Comparison of ENCODE assay signal across 1 cellular context in the genomic region with DNA sequence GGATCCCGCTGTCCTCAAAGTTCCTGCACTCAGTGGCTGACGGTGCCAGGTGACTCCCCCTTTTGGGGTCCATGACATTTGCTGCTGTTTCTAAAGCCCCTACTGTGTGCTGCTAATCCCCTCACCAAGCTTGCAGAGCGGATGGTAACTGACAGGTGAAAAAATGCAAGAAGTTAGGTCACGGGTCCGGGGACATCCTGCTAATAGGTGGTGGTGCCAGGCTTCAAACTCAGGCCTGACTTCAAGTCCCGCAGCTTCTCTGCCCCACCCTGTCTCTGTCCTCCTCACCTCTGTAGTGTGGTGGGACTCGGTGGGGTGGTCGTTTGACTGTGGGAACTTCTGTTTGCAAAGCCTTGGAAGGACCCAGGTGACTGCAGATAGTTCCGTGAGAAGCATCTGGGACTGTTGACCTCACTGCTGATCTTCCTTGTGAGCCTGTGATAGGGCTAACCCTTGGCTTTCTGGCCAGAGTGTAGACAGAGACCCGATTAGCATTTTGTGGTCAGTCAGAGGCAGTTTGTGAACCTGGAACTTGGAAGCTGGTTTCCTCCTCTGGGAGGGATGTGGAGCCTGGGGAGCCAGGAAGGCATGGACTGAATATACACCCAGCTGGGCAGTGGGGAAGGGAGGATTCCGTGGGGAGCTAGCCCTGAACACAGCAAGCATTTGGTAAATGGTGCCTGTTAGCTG.
TF ChIP-seq lines count a peak whose summit lies in the region.

No MANE protein-coding gene starts in this region.

TF ChIP-seq in HepG2, 621 proteins besides CTCF, POLR2A, EP300 and RAD21 (continued from another document):
- TF ChIP-seq ZBTB7B (CRISPR knock-in tag; IDR thresholded peaks at IDR 0.05), result 0 out of 2 replicates have a peak, but pooled peaks have one; percentile 22
- TF ChIP-seq, protein P1, sequence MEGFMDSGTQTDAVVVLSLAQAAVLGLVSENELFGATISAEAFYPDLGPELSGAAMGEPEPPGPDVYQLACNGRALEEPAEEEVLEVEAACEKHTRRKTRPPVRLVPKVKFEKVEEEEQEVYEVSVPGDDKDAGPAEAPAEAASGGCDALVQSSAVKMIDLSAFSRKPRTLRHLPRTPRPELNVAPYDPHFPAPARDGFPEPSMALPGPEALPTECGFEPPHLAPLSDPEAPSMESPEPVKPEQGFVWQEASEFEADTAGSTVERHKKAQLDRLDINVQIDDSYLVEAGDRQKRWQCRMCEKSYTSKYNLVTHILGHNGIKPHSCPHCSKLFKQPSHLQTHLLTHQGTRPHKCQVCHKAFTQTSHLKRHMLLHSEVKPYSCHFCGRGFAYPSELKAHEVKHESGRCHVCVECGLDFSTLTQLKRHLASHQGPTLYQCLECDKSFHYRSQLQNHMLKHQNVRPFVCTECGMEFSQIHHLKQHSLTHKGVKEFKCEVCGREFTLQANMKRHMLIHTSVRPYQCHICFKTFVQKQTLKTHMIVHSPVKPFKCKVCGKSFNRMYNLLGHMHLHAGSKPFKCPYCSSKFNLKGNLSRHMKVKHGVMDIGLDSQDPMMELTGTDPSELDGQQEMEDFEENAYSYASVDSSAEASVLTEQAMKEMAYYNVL (CRISPR knock-in tag; IDR thresholded peaks at IDR 0.05; ENCODE audit: borderline replicate concordance), result 0 out of 2 replicates have a peak, but pooled peaks have one; percentile 9
- TF ChIP-seq ZNF605 (CRISPR knock-in tag; IDR thresholded peaks at IDR 0.05), result peak; percentile 34; the same call in 1 of the 2 replicates
- TF ChIP-seq, protein P2, sequence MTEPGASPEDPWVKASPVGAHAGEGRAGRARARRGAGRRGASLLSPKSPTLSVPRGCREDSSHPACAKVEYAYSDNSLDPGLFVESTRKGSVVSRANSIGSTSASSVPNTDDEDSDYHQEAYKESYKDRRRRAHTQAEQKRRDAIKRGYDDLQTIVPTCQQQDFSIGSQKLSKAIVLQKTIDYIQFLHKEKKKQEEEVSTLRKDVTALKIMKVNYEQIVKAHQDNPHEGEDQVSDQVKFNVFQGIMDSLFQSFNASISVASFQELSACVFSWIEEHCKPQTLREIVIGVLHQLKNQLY (CRISPR knock-in tag; IDR thresholded peaks at IDR 0.05), result no peak
- no peak for TF ChIP-seq AHR (CRISPR knock-in tag; IDR thresholded peaks at IDR 0.05)
- 0 out of 2 replicates have a peak, but pooled peaks have one; percentile 13 for TF ChIP-seq MIER3 (CRISPR knock-in tag; IDR thresholded peaks at IDR 0.05; ENCODE audit: borderline replicate concordance)
- TF ChIP-seq, protein P3, sequence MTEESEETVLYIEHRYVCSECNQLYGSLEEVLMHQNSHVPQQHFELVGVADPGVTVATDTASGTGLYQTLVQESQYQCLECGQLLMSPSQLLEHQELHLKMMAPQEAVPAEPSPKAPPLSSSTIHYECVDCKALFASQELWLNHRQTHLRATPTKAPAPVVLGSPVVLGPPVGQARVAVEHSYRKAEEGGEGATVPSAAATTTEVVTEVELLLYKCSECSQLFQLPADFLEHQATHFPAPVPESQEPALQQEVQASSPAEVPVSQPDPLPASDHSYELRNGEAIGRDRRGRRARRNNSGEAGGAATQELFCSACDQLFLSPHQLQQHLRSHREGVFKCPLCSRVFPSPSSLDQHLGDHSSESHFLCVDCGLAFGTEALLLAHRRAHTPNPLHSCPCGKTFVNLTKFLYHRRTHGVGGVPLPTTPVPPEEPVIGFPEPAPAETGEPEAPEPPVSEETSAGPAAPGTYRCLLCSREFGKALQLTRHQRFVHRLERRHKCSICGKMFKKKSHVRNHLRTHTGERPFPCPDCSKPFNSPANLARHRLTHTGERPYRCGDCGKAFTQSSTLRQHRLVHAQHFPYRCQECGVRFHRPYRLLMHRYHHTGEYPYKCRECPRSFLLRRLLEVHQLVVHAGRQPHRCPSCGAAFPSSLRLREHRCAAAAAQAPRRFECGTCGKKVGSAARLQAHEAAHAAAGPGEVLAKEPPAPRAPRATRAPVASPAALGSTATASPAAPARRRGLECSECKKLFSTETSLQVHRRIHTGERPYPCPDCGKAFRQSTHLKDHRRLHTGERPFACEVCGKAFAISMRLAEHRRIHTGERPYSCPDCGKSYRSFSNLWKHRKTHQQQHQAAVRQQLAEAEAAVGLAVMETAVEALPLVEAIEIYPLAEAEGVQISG (CRISPR knock-in tag; IDR thresholded peaks at IDR 0.05), result 0 out of 2 replicates have a peak, but pooled peaks have one; percentile 26
- no peak for TF ChIP-seq HOXA5 (CRISPR knock-in tag; IDR thresholded peaks at IDR 0.05)
- TF ChIP-seq, protein P4, sequence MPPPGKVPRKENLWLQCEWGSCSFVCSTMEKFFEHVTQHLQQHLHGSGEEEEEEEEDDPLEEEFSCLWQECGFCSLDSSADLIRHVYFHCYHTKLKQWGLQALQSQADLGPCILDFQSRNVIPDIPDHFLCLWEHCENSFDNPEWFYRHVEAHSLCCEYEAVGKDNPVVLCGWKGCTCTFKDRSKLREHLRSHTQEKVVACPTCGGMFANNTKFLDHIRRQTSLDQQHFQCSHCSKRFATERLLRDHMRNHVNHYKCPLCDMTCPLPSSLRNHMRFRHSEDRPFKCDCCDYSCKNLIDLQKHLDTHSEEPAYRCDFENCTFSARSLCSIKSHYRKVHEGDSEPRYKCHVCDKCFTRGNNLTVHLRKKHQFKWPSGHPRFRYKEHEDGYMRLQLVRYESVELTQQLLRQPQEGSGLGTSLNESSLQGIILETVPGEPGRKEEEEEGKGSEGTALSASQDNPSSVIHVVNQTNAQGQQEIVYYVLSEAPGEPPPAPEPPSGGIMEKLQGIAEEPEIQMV (CRISPR knock-in tag; IDR thresholded peaks at IDR 0.05; ENCODE audit: low read depth), result no peak
- TF ChIP-seq NCOA2 (CRISPR knock-in tag; IDR thresholded peaks at IDR 0.05), result no peak
- 0 out of 2 replicates have a peak, but pooled peaks have one; percentile 15 for TF ChIP-seq ERF (CRISPR knock-in tag; IDR thresholded peaks at IDR 0.05)
- no peak for TF ChIP-seq FOXJ3 (CRISPR knock-in tag; IDR thresholded peaks at IDR 0.05; ENCODE audit: borderline replicate concordance)
- TF ChIP-seq, protein P5, sequence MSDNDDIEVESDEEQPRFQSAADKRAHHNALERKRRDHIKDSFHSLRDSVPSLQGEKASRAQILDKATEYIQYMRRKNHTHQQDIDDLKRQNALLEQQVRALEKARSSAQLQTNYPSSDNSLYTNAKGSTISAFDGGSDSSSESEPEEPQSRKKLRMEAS (IDR thresholded peaks at IDR 0.05), result no peak
- no peak for TF ChIP-seq PCBP2 (optimal IDR thresholded peaks at IDR 0.05; ENCODE audit: low read depth, low read length, poor library complexity, severe bottlenecking)
- TF ChIP-seq ZNF737 (CRISPR knock-in tag; IDR thresholded peaks at IDR 0.05; ENCODE audit: borderline replicate concordance), result no peak
- no peak for TF ChIP-seq FOXP1 (IDR thresholded peaks at IDR 0.05)
- no peak for TF ChIP-seq FOXP1 (CRISPR knock-in tag; IDR thresholded peaks at IDR 0.05)
- peak; percentile 76 for TF ChIP-seq ZKSCAN1 (IDR thresholded peaks at IDR 0.05; ENCODE audit: low read length)
- peak; percentile 25; the same call in 1 of the 2 replicates for TF ChIP-seq MYC (CRISPR knock-in tag; IDR thresholded peaks at IDR 0.05; ENCODE audit: borderline replicate concordance)
- no peak for TF ChIP-seq ZNF556 (CRISPR knock-in tag; IDR thresholded peaks at IDR 0.05; ENCODE audit: borderline replicate concordance)
